Comparison of ENCODE assay signal across 10 cellular contexts in genomic region chr13:26037302-26037701, GRCh38. TPM values are rescaled to one million over a fixed set of nuclear protein-coding genes. Genes with fewer than 3 reads are reported as not detected.
A peak's percentile ranks its signal among the peaks of the same experiment; 100 is the strongest.
DNase-seq lines count a peak whose midpoint lies in the region; ATAC-seq and TF ChIP-seq lines count a peak whose summit lies in the region.
"Had no signal": no experiment of that assay in that cellular context is flagged by ENCODE, and none has a peak within 500 bp of the region (broad histone marks: within the 10 kb centered on the region; RNA-seq: fewer than 3 reads in every experiment).

No MANE protein-coding gene starts in this region.

- H3K36me3 ChIP-seq in CD8-positive, alpha-beta T cell (ENCODE audit: insufficient read depth, low read length), result no peaks in the 10 kb centered on the region

- H3K4me1 ChIP-seq in CD8-positive, alpha-beta T cell (ENCODE audit: insufficient read depth, low read length), result no peaks in the 10 kb centered on the region

- H3K9me3 ChIP-seq in CD8-positive, alpha-beta T cell (ENCODE audit: low read length), result no peaks in the 10 kb centered on the region

- H3K4me3 Mint-ChIP-seq in CD8-positive, alpha-beta T cell, result no peak overlapping the region
- H3K4me3 Mint-ChIP-seq: activated naive CD4-positive, alpha-beta T cell treated with anti-CD3 and anti-CD28 coated beads, Interleukin-2, amount 50 U/mL, for 24 hours had no signal

- H3K27ac ChIP-seq in CD8-positive, alpha-beta T cell (ENCODE audit: low read depth, low read length), result no peak overlapping the region
- H3K27ac ChIP-seq in angular gyrus (ENCODE audit: low read depth, low read length), result peak overlapping the region; percentile 42
- H3K27ac ChIP-seq: skin epidermis had no signal

- ATAC-seq in CD8-positive, alpha-beta T cell, result peak; percentile 46
- ATAC-seq in HG02678 (IDR thresholded peaks at IDR 0.05; ENCODE audit: unreplicated experiment) (no peak), GM21723 (IDR thresholded peaks at IDR 0.05; ENCODE audit: unreplicated experiment) (no peak), GM18909 (IDR thresholded peaks at IDR 0.05; ENCODE audit: poor library complexity, unreplicated experiment) (no peak)

- H3K4me3 ChIP-seq in CD8-positive, alpha-beta T cell (ENCODE audit: low read depth, low read length), result no peak overlapping the region
- H3K4me3 ChIP-seq: skin epidermis had no signal

- no peaks in the 10 kb centered on the region for H3K27me3 ChIP-seq in CD8-positive, alpha-beta T cell (ENCODE audit: insufficient read depth, low read length)

- CTCF ChIA-PET in CD8-positive, alpha-beta T cell (lab: Charles Lee), result interaction anchor here (0.5 kb wide), 1 partner anchor 55 kb away, joined by 3 read pairs; no protein-coding TSS in a partner anchor

- no peaks in the 10 kb centered on the region for H3K27me3 Mint-ChIP-seq in CD8-positive, alpha-beta T cell (ENCODE audit: low read depth)
- H3K27me3 Mint-ChIP-seq: activated naive CD4-positive, alpha-beta T cell treated with anti-CD3 and anti-CD28 coated beads, Interleukin-2, amount 50 U/mL, for 24 hours had no signal

- H3K27ac Mint-ChIP-seq in CD8-positive, alpha-beta T cell, result no peak overlapping the region
- H3K27ac Mint-ChIP-seq: activated naive CD4-positive, alpha-beta T cell treated with anti-CD3 and anti-CD28 coated beads, Interleukin-2, amount 50 U/mL, for 24 hours had no signal

- H3K9me3 Mint-ChIP-seq in CD8-positive, alpha-beta T cell, result no peaks in the 10 kb centered on the region
- H3K9me3 Mint-ChIP-seq: activated naive CD4-positive, alpha-beta T cell treated with anti-CD3 and anti-CD28 coated beads, Interleukin-2, amount 50 U/mL, for 24 hours had no signal

- peak; percentile 36 for TF ChIP-seq CTCF in CD8-positive, alpha-beta T cell (IDR thresholded peaks at IDR 0.05)

- intact Hi-C loops in CD8-positive, alpha-beta T cell (cut with DNase I, micrococcal nuclease), result no loop called here

- POLR2A ChIA-PET in CD8-positive, alpha-beta T cell (lab: Charles Lee), result interaction anchor here (1.7 kb wide), 1 partner anchor 25 kb away, joined by 4 read pairs; no protein-coding TSS in a partner anchor

- peak in 2 of 7 experiments; percentile 30 to 36 for DNase-seq in CD8-positive, alpha-beta T cell
- DNase-seq in HuH-7 (ENCODE audit: low spot score) (peak; percentile 24), lung microvascular endothelial cell (ENCODE audit: low read depth in 2 of 2) (peak; percentile 35 to 39), NCI-H1048 (lab: John Stamatoyannopoulos, UW) (no peak)

- peaks cover 3% of the 10 kb centered on the region for H3K4me1 Mint-ChIP-seq in CD8-positive, alpha-beta T cell (ENCODE audit: low read depth)
- H3K4me1 Mint-ChIP-seq: activated naive CD4-positive, alpha-beta T cell treated with anti-CD3 and anti-CD28 coated beads, Interleukin-2, amount 50 U/mL, for 24 hours had no signal

- H3K36me3 Mint-ChIP-seq in CD8-positive, alpha-beta T cell, result no peaks in the 10 kb centered on the region
- H3K36me3 Mint-ChIP-seq: activated naive CD4-positive, alpha-beta T cell treated with anti-CD3 and anti-CD28 coated beads, Interleukin-2, amount 50 U/mL, for 24 hours had no signal

RNA-seq across cellular contexts. Expression of gene SHISA2, which starts 14.5 kb away (rescaled TPM):
- 1 to 10 TPM; 6.4 to 6.8 TPM for total RNA-seq in CD8-positive, alpha-beta T cell
- total RNA-seq in lung microvascular endothelial cell, result 0.87 and 1.8 TPM in 2 replicates
